Comparison of ENCODE assay signal across 1 cellular context in the genomic region with DNA sequence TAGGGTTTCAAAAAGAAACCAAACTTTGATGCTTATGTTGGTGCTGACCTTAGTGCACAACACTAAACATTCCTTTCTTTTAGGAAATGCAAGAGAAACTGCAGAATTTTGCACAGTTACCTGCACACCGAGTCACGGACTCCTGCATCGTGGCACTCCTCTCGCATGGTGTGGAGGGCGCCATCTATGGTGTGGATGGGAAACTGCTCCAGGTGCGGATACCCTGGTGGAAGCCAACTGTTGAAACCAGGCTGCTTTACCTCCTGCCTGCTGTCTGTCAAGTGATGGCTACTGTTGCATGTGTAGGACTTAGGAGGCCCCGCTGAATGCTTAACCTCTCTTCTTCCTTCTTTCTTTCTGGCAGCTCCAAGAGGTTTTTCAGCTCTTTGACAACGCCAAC.
TF ChIP-seq lines count a peak whose summit lies in the region.

No MANE protein-coding gene starts in this region.

TF ChIP-seq in H1, 55 proteins besides CTCF, POLR2A, EP300 and RAD21:
- TF ChIP-seq ZNF274 (IDR thresholded peaks at IDR 0.05; ENCODE audit: borderline replicate concordance, extremely low read depth, low read length) (no peak), SIN3A (conservative IDR thresholded peaks at IDR 0.05 in 1 of 2, IDR thresholded peaks at IDR 0.05 in 1 of 2; ENCODE audit: low read depth in 1 of 2, low read length in 2 of 2) (0 out of 4 replicates have a peak, but pooled peaks of 1 of the 2 experiments have one; percentile 23)
- TF ChIP-seq, protein P1, sequence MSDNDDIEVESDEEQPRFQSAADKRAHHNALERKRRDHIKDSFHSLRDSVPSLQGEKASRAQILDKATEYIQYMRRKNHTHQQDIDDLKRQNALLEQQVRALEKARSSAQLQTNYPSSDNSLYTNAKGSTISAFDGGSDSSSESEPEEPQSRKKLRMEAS (IDR thresholded peaks at IDR 0.05), result 0 out of 2 replicates have a peak, but pooled peaks have one; percentile 28
TF ChIP-seq in H1: peak in this region for 2.
